Comparison of ENCODE assay signal across 29 cellular contexts in the genomic region with DNA sequence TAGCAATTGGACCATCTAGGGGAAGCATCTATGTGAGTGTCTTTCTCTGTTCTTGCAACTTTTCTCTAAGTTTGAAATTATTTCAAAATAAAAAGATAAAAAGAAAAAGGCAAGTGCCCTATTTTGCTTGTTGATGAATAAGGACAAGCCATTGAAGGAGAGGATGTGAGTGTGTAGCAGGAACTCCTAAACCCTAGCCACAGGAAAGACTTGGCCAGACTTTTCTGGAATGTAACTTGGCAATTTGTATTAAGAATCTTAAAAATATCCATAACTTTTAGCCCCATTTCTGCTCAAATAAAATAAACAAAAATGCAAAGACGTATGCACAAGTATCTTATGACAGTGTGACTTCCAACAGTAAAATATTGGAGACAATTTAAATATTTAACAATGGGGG.
A peak's percentile ranks its signal among the peaks of the same experiment; 100 is the strongest.
DNase-seq lines count a peak whose midpoint lies in the region; ATAC-seq and TF ChIP-seq lines count a peak whose summit lies in the region.
"Had no signal": no experiment of that assay in that cellular context is flagged by ENCODE, and none has a peak within 500 bp of the region (broad histone marks: within the 10 kb centered on the region; RNA-seq: fewer than 3 reads in every experiment).

No MANE protein-coding gene starts in this region.

- H3K27me3 ChIP-seq in GM23248 (replicated peaks; ENCODE audit: insufficient read depth): no peaks in the 10 kb centered on the region
- H3K27me3 ChIP-seq in tibial artery: no peaks in the 10 kb centered on the region
- H3K27me3 ChIP-seq: MG63 had no signal

- TF ChIP-seq CTCF in astrocyte of the cerebellum (IDR thresholded peaks at IDR 0.05; ENCODE audit: low read depth, low read length, missing control alignments): no peak
- TF ChIP-seq CTCF in fibroblast of mammary gland (conservative IDR thresholded peaks at IDR 0.05; ENCODE audit: control insufficient read depth, insufficient read depth, low read depth, low read length): no peak
- TF ChIP-seq CTCF in tibial artery (IDR thresholded peaks at IDR 0.05): no peak

- H4K20me1 ChIP-seq in GM23248 (ENCODE audit: insufficient read depth): no peaks in the 10 kb centered on the region

- H3K4me1 ChIP-seq in GM23248 (ENCODE audit: insufficient read depth) (peaks cover 49% of the 10 kb centered on the region), tibial artery (peaks cover 0 to 79% (median 37%) of the 10 kb centered on the region in 4 donors)
- H3K4me1 ChIP-seq: BE2C had no signal

- peak; percentile 36 for DNase-seq in GM23248
- DNase-seq in astrocyte of the cerebellum (ENCODE audit: low read depth): peak; percentile 36
- DNase-seq in fibroblast of mammary gland (ENCODE audit: low read depth): peak; percentile 36
- DNase-seq in tibial artery: no peak
- DNase-seq in kidney tubule cell (ENCODE audit: low spot score): no peak
- no peak for DNase-seq in activated CD4-positive, alpha-beta T cell treated with anti-CD3 and anti-CD28 coated beads, Interleukin-2, amount 10 ng/mL, durations not matched to agents 7 days and 5 days
- DNase-seq: activated CD4-positive, alpha-beta T cell treated with anti-CD3 and anti-CD28 coated beads, Interleukin-2, amount 10 ng/mL, durations not matched to agents 24 days and 14 days; activated CD8-positive, alpha-beta memory T cell treated with anti-CD3 and anti-CD28 coated beads, Interleukin-2, amount 10 ng/mL, durations not matched to agents 7 days and 5 days; activated naive CD4-positive, alpha-beta T cell treated with anti-CD3 and anti-CD28 coated beads, Interleukin-2, amount 50 U/mL, for 16 hours; activated T-cell treated with anti-CD3 and anti-CD28 coated beads, Interleukin-2, amount 50 U/mL, for 72 hours; BE2C; effector CD8-positive, alpha-beta T cell; GDM1; KBM-7; MG63; NCI-H1417; NCI-H2081 treated with DMSO at 0.1 percent for 48 hours; NCI-H774; nucleus accumbens; stimulated activated CD4-positive, alpha-beta T cell treated with anti-CD3 and anti-CD28 coated beads, Interleukin-4, amount 100 ng/mL, for 24 hours; stimulated activated naive CD4-positive, alpha-beta T cell treated with Interleukin-2 at 50 U/mL for 16 hours; WERI-Rb-1 had no signal

- peak overlapping the region; percentile 60 for H3K4me2 ChIP-seq in GM23248 (ENCODE audit: unreplicated experiment)
- H3K4me2 ChIP-seq: GM23338 had no signal

- no peak overlapping the region for H3K4me3 Mint-ChIP-seq in activated CD4-positive, alpha-beta T cell treated with anti-CD3 and anti-CD28 coated beads, Interleukin-2, amount 10 ng/mL, durations not matched to agents 7 days and 5 days
- H3K4me3 Mint-ChIP-seq: activated CD4-positive, alpha-beta T cell treated with anti-CD3 and anti-CD28 coated beads, Interleukin-2, amount 10 ng/mL, durations not matched to agents 24 days and 14 days; activated CD8-positive, alpha-beta memory T cell treated with anti-CD3 and anti-CD28 coated beads, Interleukin-2, amount 10 ng/mL, durations not matched to agents 7 days and 5 days; activated T-cell treated with anti-CD3 and anti-CD28 coated beads, Interleukin-2, amount 50 U/mL, for 72 hours; central memory CD8-positive, alpha-beta T cell; GM23338; memory B cell; T-helper 2 cell treated with Interferon-gamma antibody and Interleukin-4, amounts not matched to agents 5 μg/mL and 100 μg/mL, for 36 hours had no signal

- intact Hi-C loops in tibial artery (cut with DNase I; ENCODE audit: low total_unique reads): no loop called here

- H3K4me1 Mint-ChIP-seq in activated CD4-positive, alpha-beta T cell treated with anti-CD3 and anti-CD28 coated beads, Interleukin-2, amount 10 ng/mL, durations not matched to agents 7 days and 5 days: no peaks in the 10 kb centered on the region
- H3K4me1 Mint-ChIP-seq: activated CD8-positive, alpha-beta memory T cell treated with anti-CD3 and anti-CD28 coated beads, Interleukin-2, amount 10 ng/mL, durations not matched to agents 7 days and 5 days; central memory CD8-positive, alpha-beta T cell; memory B cell had no signal

- H3K9ac ChIP-seq in GM23248: no peak overlapping the region

- peaks cover 3% of the 10 kb centered on the region for H3K27me3 Mint-ChIP-seq in activated CD4-positive, alpha-beta T cell treated with anti-CD3 and anti-CD28 coated beads, Interleukin-2, amount 10 ng/mL, durations not matched to agents 7 days and 5 days

- no peak for ATAC-seq in HG02610 (IDR thresholded peaks at IDR 0.05; ENCODE audit: unreplicated experiment)
- ATAC-seq: activated CD8-positive, alpha-beta memory T cell treated with anti-CD3 and anti-CD28 coated beads, Interleukin-2, amount 10 ng/mL, durations not matched to agents 7 days and 5 days; activated T-cell treated with anti-CD3 and anti-CD28 coated beads, Interleukin-2, amount 50 U/mL, for 72 hours; esophagus mucosa; GM23338 had no signal

- CTCF ChIA-PET in activated CD4-positive, alpha-beta T cell treated with anti-CD3 and anti-CD28 coated beads, Interleukin-2, amount 10 ng/mL, durations not matched to agents 7 days and 5 days (lab: Charles Lee): no interaction called here

- H3K79me2 ChIP-seq in GM23248 (ENCODE audit: insufficient read depth): peaks cover 26% of the 10 kb centered on the region; the same call in 1 of the 2 replicates

- no peak overlapping the region for H2AFZ ChIP-seq in GM23248
- H2AFZ ChIP-seq: GM23338 had no signal

- H3K36me3 Mint-ChIP-seq in activated CD4-positive, alpha-beta T cell treated with anti-CD3 and anti-CD28 coated beads, Interleukin-2, amount 10 ng/mL, durations not matched to agents 7 days and 5 days (ENCODE audit: low read depth): no peaks in the 10 kb centered on the region
- H3K36me3 Mint-ChIP-seq: activated CD8-positive, alpha-beta memory T cell treated with anti-CD3 and anti-CD28 coated beads, Interleukin-2, amount 10 ng/mL, durations not matched to agents 7 days and 5 days; memory B cell had no signal

- H3K27ac ChIP-seq in GM23248 (peak overlapping the region; percentile 17; the same call in 1 of the 2 replicates), tibial artery (peak overlapping the region; percentile 88 to 90)
- H3K27ac ChIP-seq: RWPE1, WERI-Rb-1 had no signal

- WGBS in GM23248 (ENCODE audit: low coverage in 1 of 2, low lambda C conversion rate in 2 of 2, missing lambda C conversion rate in 2 of 2), 2 experiments: 61 to 70% methylated on average over 1 of the region's 1 CpG

- H3K4me3 ChIP-seq in GM23248 (no peak overlapping the region), astrocyte of the cerebellum (ENCODE audit: low read depth, low read length) (no peak overlapping the region), fibroblast of mammary gland (ENCODE audit: control insufficient read depth, low read depth, low read length) (no peak overlapping the region), tibial artery (no peak overlapping the region)
- H3K4me3 ChIP-seq: GM23338, MG63 had no signal

- H3K27ac Mint-ChIP-seq in activated CD4-positive, alpha-beta T cell treated with anti-CD3 and anti-CD28 coated beads, Interleukin-2, amount 10 ng/mL, durations not matched to agents 7 days and 5 days: no peak overlapping the region
- H3K27ac Mint-ChIP-seq: activated CD4-positive, alpha-beta T cell treated with anti-CD3 and anti-CD28 coated beads, Interleukin-2, amount 10 ng/mL, durations not matched to agents 24 days and 14 days; activated CD8-positive, alpha-beta memory T cell treated with anti-CD3 and anti-CD28 coated beads, Interleukin-2, amount 10 ng/mL, durations not matched to agents 7 days and 5 days; activated T-cell treated with anti-CD3 and anti-CD28 coated beads, Interleukin-2, amount 50 U/mL, for 72 hours; GM23338; memory B cell; T-helper 2 cell treated with Interferon-gamma antibody and Interleukin-4, amounts not matched to agents 5 μg/mL and 100 μg/mL, for 36 hours had no signal

- H3K9me3 ChIP-seq in GM23248 (ENCODE audit: low read depth): no peaks in the 10 kb centered on the region
- H3K9me3 ChIP-seq in tibial artery: no peaks in the 10 kb centered on the region
- H3K9me3 ChIP-seq: BE2C, MG63 had no signal

- H3K9me3 Mint-ChIP-seq in activated CD4-positive, alpha-beta T cell treated with anti-CD3 and anti-CD28 coated beads, Interleukin-2, amount 10 ng/mL, durations not matched to agents 7 days and 5 days: no peaks in the 10 kb centered on the region
- H3K9me3 Mint-ChIP-seq: activated CD4-positive, alpha-beta T cell treated with anti-CD3 and anti-CD28 coated beads, Interleukin-2, amount 10 ng/mL, durations not matched to agents 24 days and 14 days; activated T-cell treated with anti-CD3 and anti-CD28 coated beads, Interleukin-2, amount 50 U/mL, for 72 hours; central memory CD8-positive, alpha-beta T cell; GM23338; memory B cell; T-helper 2 cell treated with Interferon-gamma antibody and Interleukin-4, amounts not matched to agents 5 μg/mL and 100 μg/mL, for 36 hours had no signal

- H3K9me2 ChIP-seq in GM23248 (ENCODE audit: insufficient read depth): no peaks in the 10 kb centered on the region

- POLR2A ChIA-PET in activated CD4-positive, alpha-beta T cell treated with anti-CD3 and anti-CD28 coated beads, Interleukin-2, amount 10 ng/mL, durations not matched to agents 7 days and 5 days (lab: Charles Lee): no interaction called here

- in situ Hi-C loops in GM23248 (cut with MboI) (no loop called here), astrocyte of the cerebellum (cut with HindIII; ENCODE audit: low sequenced_read_pairs) (no loop called here)

- peaks cover 22% of the 10 kb centered on the region for H3F3A ChIP-seq in GM23248 (ENCODE audit: insufficient read depth)

- no peaks in the 10 kb centered on the region for H3K36me3 ChIP-seq in GM23248 (ENCODE audit: low read depth)
- H3K36me3 ChIP-seq in tibial artery: no peaks in the 10 kb centered on the region
- H3K36me3 ChIP-seq: BE2C, MG63, WERI-Rb-1 had no signal

Comparison
In these comparisons a context has a peak if more than half of its experiments do, and no peak if none do; other contexts are left out.
1. DNase-seq: peak in GM23248 (single experiment), astrocyte of the cerebellum (single experiment) and fibroblast of mammary gland (single experiment); none in tibial artery (0 of 2), kidney tubule cell (single experiment) and activated CD4-positive, alpha-beta T cell treated with anti-CD3 and anti-CD28 coated beads, Interleukin-2, amount 10 ng/mL, durations not matched to agents 7 days and 5 days (single experiment).